ENCODE assay signal across 8 cellular contexts in the genomic region with DNA sequence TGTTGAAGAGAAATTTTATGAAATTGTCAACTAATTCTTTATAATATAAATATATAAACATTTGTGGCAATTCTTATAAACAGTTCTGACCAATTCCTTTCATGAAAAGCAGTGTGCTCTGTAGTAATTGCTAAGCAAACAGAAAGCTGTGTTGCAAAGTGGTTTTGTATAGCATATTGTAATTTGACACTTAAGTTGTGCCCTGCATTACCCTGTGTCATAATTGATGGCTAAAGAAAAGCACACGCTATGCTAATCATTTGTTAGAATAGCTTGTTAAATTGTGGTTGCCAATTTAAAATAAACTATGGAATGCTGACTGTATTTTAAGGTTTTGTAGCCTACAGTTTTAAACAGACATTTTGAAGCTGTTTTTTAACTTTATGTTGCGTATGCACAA.
DNase-seq lines count a peak whose midpoint lies in the region; TF ChIP-seq lines count a peak whose summit lies in the region.
"Not testable (repeated sequence)": the region's sequence is repeated elsewhere in the genome, so short reads cannot be mapped to it uniquely, and the experiment has no call there.

No MANE protein-coding gene starts in this region.

- H3K4me2 ChIP-seq in KMS-11 (peak overlapping the region; percentile 72), mammary epithelial cell (ENCODE audit: insufficient read depth, low read depth, low read length) (peak overlapping the region; percentile 100)

- BruUV-seq in mammary epithelial cell (replicated peaks; lab: Mats Ljungman, UMichigan): not testable (repeated sequence)

- not testable (repeated sequence) for H3K4me3 ChIP-seq in KMS-11 (IDR thresholded peaks at IDR 0.05; ENCODE audit: insufficient read depth, low read depth, low read length); mammary epithelial cell (replicated peaks in 1 of 3; ENCODE audit: insufficient read depth in 1 of 3, low read depth in 2 of 3, low read length in 3 of 3); left ventricle myocardium inferior; rectal smooth muscle tissue (ENCODE audit: low read length)

- POLR2A ChIA-PET in RWPE1 (lab: Yijun Ruan, JAX; ENCODE audit: low non-redundant PET): not testable (repeated sequence)

- intact Hi-C loops in mammary epithelial cell (cut with micrococcal nuclease): loop anchor here (5.0 kb wide), 3 partner anchors 45 to 180 kb away; a partner anchor contains a TSS
- intact Hi-C loops in left ventricle myocardium inferior (cut with micrococcal nuclease): not testable (repeated sequence)

- H4K20me1 ChIP-seq in KMS-11 (ENCODE audit: insufficient read depth): peaks cover 40% of the 10 kb centered on the region
- H4K20me1 ChIP-seq in mammary epithelial cell (ENCODE audit: insufficient read depth, low read length): not testable (repeated sequence)

- H3K9ac ChIP-seq in KMS-11; rectal smooth muscle tissue (ENCODE audit: low read length): not testable (repeated sequence)
- peak overlapping the region; percentile 21 for H3K9ac ChIP-seq in mammary epithelial cell (ENCODE audit: insufficient read depth, low read length)

- TF ChIP-seq CTCF in KMS-11 (conservative IDR thresholded peaks at IDR 0.05; ENCODE audit: low read depth, low read length); RWPE1 (conservative IDR thresholded peaks at IDR 0.05; ENCODE audit: low read depth); mammary epithelial cell (conservative IDR thresholded peaks at IDR 0.05 in 1 of 2, IDR thresholded peaks at IDR 0.05 in 1 of 2; ENCODE audit: extremely low read depth in 1 of 2, insufficient read depth in 1 of 2, low read depth in 1 of 2, low read length in 2 of 2); left ventricle myocardium inferior (IDR thresholded peaks at IDR 0.05; ENCODE audit: borderline replicate concordance): not testable (repeated sequence)

- H3K27me3 ChIP-seq in KMS-11 (ENCODE audit: insufficient read depth, low read depth); mammary epithelial cell (ENCODE audit: insufficient read depth, low read length); left ventricle myocardium inferior (ENCODE audit: low read depth); rectal smooth muscle tissue (ENCODE audit: control insufficient read depth, insufficient read depth, low read length): not testable (repeated sequence)

- DNase-seq in Daoy (ENCODE audit: low read depth) (peak; percentile 37), NCI-H1694 treated with DMSO at 0.1 percent for 48 hours (lab: John Stamatoyannopoulos, UW) (peak; percentile 55), NCI-H446 treated with DMSO at 0.1 percent for 48 hours (lab: John Stamatoyannopoulos, UW) (peak; percentile 18), RWPE1 (ENCODE audit: low spot score) (peak; percentile 19), mammary epithelial cell (peak; percentile 58)
- not testable (repeated sequence) for DNase-seq in left ventricle myocardium inferior

- 63% methylated on average over 2 of the region's 2 CpGs for WGBS in mammary epithelial cell (ENCODE audit: low coverage, missing lambda C conversion rate)

- H3K79me2 ChIP-seq in KMS-11 (ENCODE audit: insufficient read depth, low read depth) (peaks cover 96% of the 10 kb centered on the region), mammary epithelial cell (ENCODE audit: insufficient read depth, low read length) (peaks cover 83% of the 10 kb centered on the region)

- H3K4me1 ChIP-seq in KMS-11 (ENCODE audit: low read depth, poor library complexity, severe bottlenecking) (peaks cover 80% of the 10 kb centered on the region), mammary epithelial cell (ENCODE audit: insufficient read depth, low read length) (peaks cover 27% of the 10 kb centered on the region), left ventricle myocardium inferior (peaks cover 68% of the 10 kb centered on the region), rectal smooth muscle tissue (ENCODE audit: control insufficient read depth, insufficient read depth, low read length) (peaks cover 34% of the 10 kb centered on the region)

- not testable (repeated sequence) for H3K36me3 ChIP-seq in KMS-11 (ENCODE audit: insufficient read depth); mammary epithelial cell (ENCODE audit: insufficient read depth, low read length); left ventricle myocardium inferior; rectal smooth muscle tissue (ENCODE audit: control insufficient read depth, insufficient read depth, low read length)

- in situ Hi-C loops in mammary epithelial cell (cut with MboI; ENCODE audit: low sequenced_read_pairs in 2 of 2): not testable (repeated sequence)

- not testable (repeated sequence) for H3K9me3 ChIP-seq in mammary epithelial cell (replicated peaks; ENCODE audit: insufficient read depth, low read length); left ventricle myocardium inferior (replicated peaks)

- peak overlapping the region; percentile 21; the same call in 1 of the 2 replicates for H3K27ac ChIP-seq in KMS-11
- H3K27ac ChIP-seq in RWPE1: not testable (repeated sequence)
- H3K27ac ChIP-seq in mammary epithelial cell (ENCODE audit: insufficient read depth, low read depth, low read length): peak overlapping the region; percentile 83
- H3K27ac ChIP-seq in left ventricle myocardium inferior (replicated peaks): peak overlapping the region; percentile 21
- H3K27ac ChIP-seq in rectal smooth muscle tissue (ENCODE audit: low read depth, low read length): peak overlapping the region; percentile 72

- CTCF ChIA-PET in RWPE1 (lab: Yijun Ruan, JAX): interaction anchor here (0.7 to 2.2 kb wide), 3 partner anchors 9 to 1988 kb away, joined by 3 to 5 read pairs (median 5); no protein-coding TSS in a partner anchor
- CTCF ChIA-PET in mammary epithelial cell (lab: Charles Lee; ENCODE audit: low non-redundant PET): not testable (repeated sequence)

- not testable (repeated sequence) for H2AFZ ChIP-seq in KMS-11 (ENCODE audit: low read depth); mammary epithelial cell (ENCODE audit: low read depth, low read length)

- dilution Hi-C loops in mammary epithelial cell (cut with HindIII; ENCODE audit: low sequenced_read_pairs): not testable (repeated sequence)
